Comparison of ENCODE assay signal across 8 cellular contexts in genomic region chr18:35241523-35241804, GRCh38. TPM values are rescaled to one million over a fixed set of nuclear protein-coding genes. Genes with fewer than 3 reads are reported as not detected.
DNase-seq lines count a peak whose midpoint lies in the region; ATAC-seq and TF ChIP-seq lines count a peak whose summit lies in the region.

No MANE protein-coding gene starts in this region.

- H3K36me3 ChIP-seq in DOHH2 (ENCODE audit: control insufficient read depth, low read length), result peaks cover 46% of the 10 kb centered on the region
- peaks cover 36% of the 10 kb centered on the region for H3K36me3 ChIP-seq in effector memory CD4-positive, alpha-beta T cell (ENCODE audit: control insufficient read depth, insufficient read depth, low read length)
- peaks cover 43% of the 10 kb centered on the region for H3K36me3 ChIP-seq in osteoblast (ENCODE audit: insufficient read depth, low read length)

- H2AFZ ChIP-seq in osteoblast (ENCODE audit: low read length), result peak overlapping the region; percentile 64

- H4K20me1 ChIP-seq in DOHH2 (ENCODE audit: control insufficient read depth, insufficient read depth, low read depth, low read length) (no peaks in the 10 kb centered on the region), osteoblast (ENCODE audit: insufficient read depth, low read length) (no peaks in the 10 kb centered on the region)

- in situ Hi-C loops in KBM-7 (cut with MboI; ENCODE audit: low pct_unique_long_range_greater_than_20kb, low sequenced_read_pairs), result loop anchor here (25.0 kb wide), 1 partner anchor 121 kb away; no protein-coding TSS in a partner anchor

- H3F3A ChIP-seq in DOHH2 (ENCODE audit: control insufficient read depth, insufficient read depth), result no peaks in the 10 kb centered on the region; the same call in 1 of the 2 replicates

- H3K9me3 ChIP-seq in DOHH2 (ENCODE audit: control insufficient read depth, insufficient read depth, low read length), result peaks cover 40% of the 10 kb centered on the region
- H3K9me3 ChIP-seq in effector memory CD4-positive, alpha-beta T cell (ENCODE audit: control insufficient read depth, low read length), result no peaks in the 10 kb centered on the region
- H3K9me3 ChIP-seq in osteoblast (ENCODE audit: low read depth, low read length), result peaks cover 24% of the 10 kb centered on the region

- peak; percentile 42 for DNase-seq in NCI-H2227 (lab: John Stamatoyannopoulos, UW; ENCODE audit: unreplicated experiment)
- DNase-seq in effector memory CD4-positive, alpha-beta T cell, result no peak
- DNase-seq in osteoblast (ENCODE audit: insufficient read length, low spot score, missing footprints), result no peak
- no peak for DNase-seq in stimulated activated CD4-positive, alpha-beta T cell treated with anti-CD3 and anti-CD28 coated beads, Interleukin-4, amount 100 ng/mL, for 4 hours
- no peak for DNase-seq in T1000 (lab: John Stamatoyannopoulos, UW)
- DNase-seq in KBM-7, result no peak

- peak overlapping the region; percentile 67 for H3K4me3 ChIP-seq in DOHH2 (ENCODE audit: low read length)
- H3K4me3 ChIP-seq in effector memory CD4-positive, alpha-beta T cell (ENCODE audit: insufficient read depth, low read depth, low read length, poor library complexity, severe bottlenecking), result peak overlapping the region; percentile 86
- H3K4me3 ChIP-seq in osteoblast (ENCODE audit: insufficient read depth, low read length), result peak overlapping the region; percentile 80

- H3K9me2 ChIP-seq in DOHH2 (replicated peaks; ENCODE audit: control insufficient read depth, low read length), result no peaks in the 10 kb centered on the region

- peaks cover 20% of the 10 kb centered on the region for H3K4me1 ChIP-seq in DOHH2 (ENCODE audit: control insufficient read depth, low read length)
- H3K4me1 ChIP-seq in effector memory CD4-positive, alpha-beta T cell (ENCODE audit: control insufficient read depth, insufficient read depth, low read length, poor library complexity, severe bottlenecking), result no peaks in the 10 kb centered on the region
- H3K4me1 ChIP-seq in osteoblast (ENCODE audit: insufficient read depth, low read length), result peaks cover 10% of the 10 kb centered on the region

- H3K4me2 ChIP-seq in DOHH2 (ENCODE audit: low read length), result peak overlapping the region; percentile 68
- H3K4me2 ChIP-seq in osteoblast (ENCODE audit: insufficient read depth, low read length), result peak overlapping the region; percentile 84

- H3K27me3 ChIP-seq in DOHH2 (ENCODE audit: control insufficient read depth, low read length), result no peaks in the 10 kb centered on the region
- H3K27me3 ChIP-seq in effector memory CD4-positive, alpha-beta T cell (replicated peaks; ENCODE audit: control insufficient read depth, insufficient read depth, low read length, poor library complexity, severe bottlenecking), result no peaks in the 10 kb centered on the region
- H3K27me3 ChIP-seq in osteoblast (ENCODE audit: insufficient read depth, low read length), result no peaks in the 10 kb centered on the region

- no peak for ATAC-seq in GM18867 (IDR thresholded peaks at IDR 0.05; ENCODE audit: unreplicated experiment)

- H3K79me2 ChIP-seq in DOHH2 (ENCODE audit: control insufficient read depth, low read length), result peaks cover 31% of the 10 kb centered on the region
- peaks cover 10% of the 10 kb centered on the region for H3K79me2 ChIP-seq in osteoblast (ENCODE audit: insufficient read depth, low read length)

- H3K27ac ChIP-seq in DOHH2 (ENCODE audit: low read depth, low read length) (peak overlapping the region; percentile 70), osteoblast (ENCODE audit: low read depth, low read length) (peak overlapping the region; percentile 91)
- H3K27ac ChIP-seq in effector memory CD4-positive, alpha-beta T cell (ENCODE audit: insufficient read depth, low read length, poor library complexity, severe bottlenecking), result peak overlapping the region; percentile 94

- TF ChIP-seq CTCF in DOHH2 (IDR thresholded peaks at IDR 0.05; ENCODE audit: low read depth, low read length, poor library complexity, severe bottlenecking), result no peak
- no peak for TF ChIP-seq CTCF in osteoblast (IDR thresholded peaks at IDR 0.05; ENCODE audit: extremely low read depth, low read depth, low read length)

RNA-seq across cellular contexts. Expression of gene ZNF397, which starts 0.6 kb away (rescaled TPM):
- 13.0 and 14.1 TPM in 2 replicates for total RNA-seq in osteoblast

RNA-seq across cellular contexts. Expression of gene ZSCAN30, which starts 48.6 kb away (rescaled TPM):
- 16.6 and 17.7 TPM in 2 replicates for total RNA-seq in osteoblast
